ENCODE assay signal across 11 cellular contexts in the genomic region with DNA sequence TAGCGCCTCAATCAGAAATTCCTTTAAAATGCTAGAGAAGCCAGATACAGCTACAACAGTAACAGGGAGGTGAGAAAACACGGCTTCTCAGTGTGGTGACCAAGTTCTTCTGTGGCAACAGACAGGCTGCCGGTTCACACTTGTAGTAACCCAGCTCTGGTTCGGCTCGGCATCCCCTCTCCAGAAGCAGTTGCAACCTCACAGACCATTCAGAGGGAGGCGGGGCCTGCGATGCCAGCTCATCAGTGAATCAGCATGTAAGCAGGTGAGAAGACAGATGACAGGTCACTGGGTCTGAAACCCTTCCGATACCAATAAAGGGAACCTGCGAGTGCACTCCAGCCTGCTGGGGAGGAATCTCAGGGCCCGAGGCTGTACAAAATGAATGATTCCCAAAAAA.
DNase-seq lines count a peak whose midpoint lies in the region; ATAC-seq and TF ChIP-seq lines count a peak whose summit lies in the region.
"Had no signal": no experiment of that assay in that cellular context is flagged by ENCODE, and none has a peak within 500 bp of the region (broad histone marks: within the 10 kb centered on the region; RNA-seq: fewer than 3 reads in every experiment).

No MANE protein-coding gene starts in this region.

- TF ChIP-seq EP300 in sigmoid colon (IDR thresholded peaks at IDR 0.05): no peak

- no peak for TF ChIP-seq POLR2A in sigmoid colon (IDR thresholded peaks at IDR 0.05)

- H3K36me3 ChIP-seq in sigmoid colon: no peaks in the 10 kb centered on the region
- H3K36me3 ChIP-seq: neutrophil had no signal

- intact Hi-C loops in sigmoid colon (cut with DNase I): no loop called here

- no peaks in the 10 kb centered on the region for H3K27me3 ChIP-seq in sigmoid colon
- H3K27me3 ChIP-seq: neutrophil had no signal

- no peak for ATAC-seq in GM19324 (IDR thresholded peaks at IDR 0.05; ENCODE audit: low FRiP score, unreplicated experiment)
- no peak for ATAC-seq in GM19455 (IDR thresholded peaks at IDR 0.05; ENCODE audit: unreplicated experiment)

- no peak for TF ChIP-seq CTCF in sigmoid colon (IDR thresholded peaks at IDR 0.05)

- H3K9me3 ChIP-seq in sigmoid colon: no peaks in the 10 kb centered on the region
- H3K9me3 ChIP-seq: neutrophil had no signal

- no peak overlapping the region for H3K27ac ChIP-seq in sigmoid colon
- H3K27ac ChIP-seq: neutrophil had no signal

- H3K4me1 ChIP-seq in sigmoid colon: no peaks in the 10 kb centered on the region

- H3K4me3 ChIP-seq in sigmoid colon: peak overlapping the region in 3 of 4 donors; percentile 4 to 18 (median 8)

- peak; percentile 58 for DNase-seq in NCI-H82 (lab: John Stamatoyannopoulos, UW)
- DNase-seq in NCI-H82 treated with DMSO at 0.1 percent for 48 hours (lab: John Stamatoyannopoulos, UW; ENCODE audit: unreplicated experiment): no peak
- peak; percentile 42 for DNase-seq in SK-N-DZ (ENCODE audit: low spot score)
- DNase-seq in iPS DF 19.7 (ENCODE audit: low read depth, low spot score): peak; percentile 30
- DNase-seq in sigmoid colon: peak; percentile 64
- no peak for DNase-seq in NCI-H1048 (lab: John Stamatoyannopoulos, UW)
- DNase-seq: Karpas-422; stimulated activated CD4-positive, alpha-beta T cell treated with anti-CD3 and anti-CD28 coated beads, Interleukin-4, amount 100 ng/mL, for 4 hours had no signal

- WGBS in sigmoid colon, 2 donors: 20 to 36% methylated on average over 10 of the region's 10 CpGs

Comparison
In these comparisons a context has a peak if more than half of its experiments do, and no peak if none do; other contexts are left out.
1. DNase-seq: peak in NCI-H82 (single experiment), SK-N-DZ (single experiment), iPS DF 19.7 (single experiment) and sigmoid colon (single experiment); none in NCI-H82 treated with DMSO at 0.1 percent for 48 hours (single experiment) and NCI-H1048 (single experiment).